Comparison of ENCODE assay signal across 12 cellular contexts in the genomic region with DNA sequence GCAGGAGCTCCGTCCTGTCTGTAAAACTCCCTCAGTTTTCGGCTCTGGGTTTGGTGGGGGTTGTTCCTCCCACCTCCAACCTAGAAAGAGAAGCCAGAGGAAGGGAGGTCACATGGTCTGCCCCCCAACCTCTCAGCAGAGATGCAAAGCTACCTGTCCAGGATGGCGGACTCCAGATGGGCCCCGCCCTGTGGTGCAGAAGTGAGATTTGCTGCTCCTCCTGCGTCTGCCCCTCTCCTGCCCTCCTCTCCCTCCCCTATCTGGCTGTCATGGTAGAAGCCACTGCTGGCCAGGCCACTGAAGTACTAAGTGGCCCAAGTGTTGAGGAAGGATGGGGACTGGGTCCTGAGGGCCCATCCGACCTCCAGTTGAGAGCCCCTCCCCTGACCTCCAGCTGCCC. TPM values are rescaled to one million over a fixed set of nuclear protein-coding genes. Genes with fewer than 3 reads are reported as not detected.
DNase-seq lines count a peak whose midpoint lies in the region; TF ChIP-seq lines count a peak whose summit lies in the region.
"Had no signal": no experiment of that assay in that cellular context is flagged by ENCODE, and none has a peak within 500 bp of the region (broad histone marks: within the 10 kb centered on the region; RNA-seq: fewer than 3 reads in every experiment).

No MANE protein-coding gene starts in this region.

- peak overlapping the region; percentile 100 for H3K27ac Mint-ChIP-seq in mesothelial cell of epicardium
- H3K27ac Mint-ChIP-seq: activated T-helper 17 cell treated with anti-CD3 and anti-CD28 coated beads, Interleukin-2, amount 50 U/mL, for 72 hours had no signal

- H3K9me3 Mint-ChIP-seq in mesothelial cell of epicardium = no peaks in the 10 kb centered on the region
- H3K9me3 Mint-ChIP-seq: activated T-helper 17 cell treated with anti-CD3 and anti-CD28 coated beads, Interleukin-2, amount 50 U/mL, for 72 hours had no signal

- intact Hi-C loops in colonic mucosa (cut with DNase I) = no loop called here

- no peaks in the 10 kb centered on the region for H3K36me3 Mint-ChIP-seq in mesothelial cell of epicardium

- H3K4me3 ChIP-seq in colonic mucosa (peak overlapping the region; percentile 40), suprapubic skin (peak overlapping the region; percentile 44)

- H3K4me1 Mint-ChIP-seq in mesothelial cell of epicardium = peaks cover 77% of the 10 kb centered on the region
- H3K4me1 Mint-ChIP-seq: activated T-helper 17 cell treated with anti-CD3 and anti-CD28 coated beads, Interleukin-2, amount 50 U/mL, for 72 hours had no signal

- TF ChIP-seq EP300 in suprapubic skin (IDR thresholded peaks at IDR 0.05) = no peak

- H3K4me1 ChIP-seq in colonic mucosa (peaks cover 11% of the 10 kb centered on the region), suprapubic skin (peaks cover 72% of the 10 kb centered on the region)

- H3K9me3 ChIP-seq in colonic mucosa (no peaks in the 10 kb centered on the region), suprapubic skin (no peaks in the 10 kb centered on the region)

- 65% methylated on average over 5 of the region's 6 CpGs for WGBS in suprapubic skin

- peak overlapping the region; percentile 86 to 91 for H3K9ac ChIP-seq in colonic mucosa (ENCODE audit: low read depth in 2 of 2, low read length in 2 of 2)

- H3K27ac ChIP-seq in colonic mucosa (peak overlapping the region; percentile 85), suprapubic skin (peak overlapping the region; percentile 79)

- H3K27me3 Mint-ChIP-seq in mesothelial cell of epicardium (ENCODE audit: low read depth) = no peaks in the 10 kb centered on the region
- H3K27me3 Mint-ChIP-seq: activated T-helper 17 cell treated with anti-CD3 and anti-CD28 coated beads, Interleukin-2, amount 50 U/mL, for 72 hours had no signal

- H3K36me3 ChIP-seq in colonic mucosa (no peaks in the 10 kb centered on the region), suprapubic skin (no peaks in the 10 kb centered on the region)

- H3K4me3 Mint-ChIP-seq in mesothelial cell of epicardium = peak overlapping the region; percentile 72
- H3K4me3 Mint-ChIP-seq: activated T-helper 17 cell treated with anti-CD3 and anti-CD28 coated beads, Interleukin-2, amount 50 U/mL, for 72 hours had no signal

- TF ChIP-seq POLR2A in suprapubic skin (IDR thresholded peaks at IDR 0.05) = no peak

- DNase-seq in NCI-H69 (lab: John Stamatoyannopoulos, UW) (peak; percentile 33), colonic mucosa (no peak), mesothelial cell of epicardium (ENCODE audit: low spot score in 2 of 2, unreplicated experiment in 2 of 2) (no peak), suprapubic skin (ENCODE audit: low spot score in 2 of 2) (no peak), NCI-H774 (lab: John Stamatoyannopoulos, UW) (no peak), NOMO-1 (lab: John Stamatoyannopoulos, UW; ENCODE audit: unreplicated experiment in 2 of 2) (no peak), NCI-H146 treated with DMSO at 0.1 percent for 48 hours (lab: John Stamatoyannopoulos, UW; ENCODE audit: unreplicated experiment) (no peak)
- no peak for DNase-seq in activated effector memory CD4-positive, alpha-beta T cell treated with anti-CD3 and anti-CD28 coated beads, Interleukin-2, amount 50 U/mL, for 16 hours
- DNase-seq: NK-92 treated with Interleukin-12 subunit alpha and Interleukin-12 subunit beta, amount 100 ng/mL, for 24 hours; stimulated activated CD4-positive, alpha-beta T cell treated with anti-CD3 and anti-CD28 coated beads, Interleukin-4, amount 100 ng/mL, for 24 hours had no signal

- H3K27me3 ChIP-seq in colonic mucosa (no peaks in the 10 kb centered on the region), suprapubic skin (no peaks in the 10 kb centered on the region)

- TF ChIP-seq CTCF in colonic mucosa (IDR thresholded peaks at IDR 0.05) (no peak), mesothelial cell of epicardium (IDR thresholded peaks at IDR 0.05; ENCODE audit: unreplicated experiment) (no peak), suprapubic skin (IDR thresholded peaks at IDR 0.05) (no peak)

RNA-seq across cellular contexts. Expression of a gene that starts 2.1 kb away (rescaled TPM):
- 10 to 100 TPM; 51.6 to 57.0 TPM for total RNA-seq in colonic mucosa
- 166 to 179 TPM (median 177 TPM) in 3 replicates for total RNA-seq in mesothelial cell of epicardium
- total RNA-seq in suprapubic skin = 1 to 10 TPM; 2.9 to 5.2 (median 4.1) TPM

RNA-seq across cellular contexts. Expression of a gene that starts 12.1 kb away (rescaled TPM):
- total RNA-seq in colonic mucosa (not detected), mesothelial cell of epicardium (0.38 to 0.51 TPM (median 0.50 TPM) in 3 replicates), suprapubic skin (under 1 TPM in 1 of 4 donors, not detected in 3; 0.30 TPM)
- total RNA-seq: M059J had no signal

RNA-seq across cellular contexts. Expression of a gene that starts 25.4 kb away (rescaled TPM):
- total RNA-seq in colonic mucosa = 100 to 1,000 TPM in 1 of 2 donors, 10 to 100 TPM in 1; 52.8 to 129 TPM
- 40.2 to 47.3 TPM (median 46.9 TPM) in 3 replicates for total RNA-seq in mesothelial cell of epicardium
- total RNA-seq in suprapubic skin = 10 to 100 TPM; 56.3 to 84.9 (median 75.2) TPM

RNA-seq across cellular contexts. Expression of a gene that starts 30.8 kb away (rescaled TPM):
- 10 to 100 TPM; 48.7 to 77.4 TPM for total RNA-seq in colonic mucosa
- total RNA-seq in mesothelial cell of epicardium = 155 to 159 TPM (median 156 TPM) in 3 replicates
- 10 to 100 TPM; 70.9 to 91.3 (median 76.7) TPM for total RNA-seq in suprapubic skin

RNA-seq across cellular contexts. Expression of a gene that starts 32.4 kb away (rescaled TPM):
- 1 to 10 TPM; 2.5 to 4.2 TPM for total RNA-seq in colonic mucosa
- total RNA-seq in mesothelial cell of epicardium = 2.9 to 3.0 TPM (median 2.9 TPM) in 3 replicates
- 1 to 10 TPM; 2.5 to 7.8 (median 6.1) TPM for total RNA-seq in suprapubic skin

Comparison
In these comparisons a context has a peak if more than half of its experiments do, and no peak if none do; other contexts are left out.
1. RNA of a gene that starts 2.1 kb away (total RNA-seq): 166 to 179 TPM in mesothelial cell of epicardium and 51.6 to 57.0 TPM in colonic mucosa; 2.9 to 5.2 TPM in suprapubic skin; every median in the first group is over 4 times any median in the second.